ENCODE assay signal across 8 cellular contexts in genomic region chr14:21868442-21869046, GRCh38.
A peak's percentile ranks its signal among the peaks of the same experiment; 100 is the strongest.
DNase-seq lines count a peak whose midpoint lies in the region; ATAC-seq and TF ChIP-seq lines count a peak whose summit lies in the region.

No MANE protein-coding gene starts in this region.

- H3K36me3 ChIP-seq in sigmoid colon, result no peaks in the 10 kb centered on the region

- no peak overlapping the region for H3K27ac ChIP-seq in sigmoid colon

- peak; percentile 86 for ATAC-seq in HG03469 (IDR thresholded peaks at IDR 0.05; ENCODE audit: unreplicated experiment)
- no peak for ATAC-seq in HG03095 (IDR thresholded peaks at IDR 0.05; ENCODE audit: unreplicated experiment)

- TF ChIP-seq POLR2A in sigmoid colon (IDR thresholded peaks at IDR 0.05), result no peak

- no peaks in the 10 kb centered on the region for H3K27me3 ChIP-seq in sigmoid colon

- no peak for TF ChIP-seq EP300 in sigmoid colon (IDR thresholded peaks at IDR 0.05)

- intact Hi-C loops in head of caudate nucleus (cut with DNase I), result no loop called here
- intact Hi-C loops in sigmoid colon (cut with DNase I), result no loop called here

- in situ Hi-C loops in GM13976 (cut with MboI; ENCODE audit: low sequenced_read_pairs, unreplicated experiment) (no loop called here), SK-MEL-5 (cut with HindIII; ENCODE audit: low pct_unique_long_range_greater_than_20kb, low sequenced_read_pairs) (no loop called here)

- TF ChIP-seq CTCF in GM13976 (IDR thresholded peaks at IDR 0.05; ENCODE audit: borderline replicate concordance, control extremely low read depth, extremely low read depth, insufficient read depth, missing control alignments) (peak; percentile 82), sigmoid colon (IDR thresholded peaks at IDR 0.05) (peak in 3 of 4 experiments; percentile 26 to 65 (median 43))

- DNase-seq in A172 (ENCODE audit: low spot score) (peak; percentile 34), GM13976 (ENCODE audit: low spot score) (peak; percentile 52), SK-MEL-5 (ENCODE audit: low read depth, low spot score) (peak; percentile 81), head of caudate nucleus (peak in 40 of 42 donors; percentile 30 to 84 (median 62)), sigmoid colon (no peak)
- DNase-seq in activated effector memory CD4-positive, alpha-beta T cell treated with Interleukin-2 at 50 U/mL for 16 hours, result peak; percentile 67

- H3K4me3 ChIP-seq in sigmoid colon, result no peak overlapping the region

- H3K4me1 ChIP-seq in sigmoid colon, result no peaks in the 10 kb centered on the region

- H3K9me3 ChIP-seq in sigmoid colon, result peaks cover 0 to 3% (median 0%) of the 10 kb centered on the region in 4 donors

- 40 to 60% methylated on average over 2 of the region's 2 CpGs for WGBS in sigmoid colon, 2 donors
